13 cellular contexts compared by ENCODE assay signal in the genomic region with DNA sequence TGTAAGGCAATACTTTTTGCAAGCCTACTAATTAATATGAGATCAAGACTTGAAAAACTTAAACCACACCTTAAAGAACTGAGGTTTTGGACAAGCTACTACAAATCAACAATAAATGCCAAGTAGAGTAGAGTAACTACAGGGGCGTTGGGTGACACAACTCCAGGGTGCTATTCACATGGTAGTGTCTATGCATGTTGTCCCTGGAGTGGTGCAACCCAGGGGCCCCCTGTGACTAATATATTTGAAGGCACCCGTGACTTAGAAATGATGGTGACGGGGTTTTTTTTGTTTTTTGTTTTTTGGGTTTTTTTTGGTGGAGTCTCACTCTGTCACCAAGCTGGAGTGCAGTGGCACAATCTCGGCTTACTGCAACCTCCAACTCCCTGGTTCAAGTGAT.
DNase-seq lines count a peak whose midpoint lies in the region; ATAC-seq and TF ChIP-seq lines count a peak whose summit lies in the region.
"Had no signal": no experiment of that assay in that cellular context is flagged by ENCODE, and none has a peak within 500 bp of the region (broad histone marks: within the 10 kb centered on the region; RNA-seq: fewer than 3 reads in every experiment).

No MANE protein-coding gene starts in this region.

- 91 to 93% methylated on average over 4 of the region's 4 CpGs for WGBS in sigmoid colon, 2 donors
- 92% methylated on average over 4 of the region's 4 CpGs for WGBS in right cardiac atrium

- no peak overlapping the region for H3K9ac ChIP-seq in Karpas-422 (ENCODE audit: low read length)
- H3K9ac ChIP-seq: GM23248 had no signal

- H3K4me3 ChIP-seq in Karpas-422 (ENCODE audit: low read length): no peak overlapping the region
- H3K4me3 ChIP-seq in sigmoid colon: no peak overlapping the region
- H3K4me3 ChIP-seq in right cardiac atrium (ENCODE audit: low read length): no peak overlapping the region
- H3K4me3 ChIP-seq: GM23248, HAP-1 had no signal

- H3K27me3 ChIP-seq in Karpas-422 (ENCODE audit: low read length) (no peaks in the 10 kb centered on the region), sigmoid colon (no peaks in the 10 kb centered on the region), right cardiac atrium (ENCODE audit: control insufficient read depth, insufficient read depth) (no peaks in the 10 kb centered on the region)
- H3K27me3 ChIP-seq: BE2C had no signal

- peaks cover 56 to 58% of the 10 kb centered on the region in 2 donors for H3K4me1 Mint-ChIP-seq in natural killer cell treated with Interleukin-12 subunit alpha and Interleukin-12 subunit beta and Interleukin-15 and Interleukin-18, amount 100 ng/mL, for 72 hours (ENCODE audit: low read depth in 2 of 2)
- H3K4me1 Mint-ChIP-seq in natural killer cell: peaks cover 33 to 46% of the 10 kb centered on the region in 2 donors

- no peak for TF ChIP-seq POLR2A in sigmoid colon (IDR thresholded peaks at IDR 0.05)

- no peaks in the 10 kb centered on the region for H4K20me1 ChIP-seq in Karpas-422 (ENCODE audit: insufficient read depth, low read depth, low read length)

- H3K4me3 Mint-ChIP-seq in natural killer cell treated with Interleukin-12 subunit alpha and Interleukin-12 subunit beta and Interleukin-15 and Interleukin-18, amount 100 ng/mL, for 72 hours: peak overlapping the region; percentile 18
- no peak overlapping the region for H3K4me3 Mint-ChIP-seq in natural killer cell
- H3K4me3 Mint-ChIP-seq: CD4-positive, alpha-beta T cell had no signal

- H3K27ac ChIP-seq in Karpas-422 (ENCODE audit: low read length) (no peak overlapping the region), sigmoid colon (peak overlapping the region in 3 of 4 donors; percentile 4 to 63 (median 27)), right cardiac atrium (ENCODE audit: low read length) (no peak overlapping the region)
- H3K27ac ChIP-seq: GM23248 had no signal

- peaks cover 16% of the 10 kb centered on the region for H3K9me3 Mint-ChIP-seq in natural killer cell treated with Interleukin-12 subunit alpha and Interleukin-12 subunit beta and Interleukin-15 and Interleukin-18, amount 100 ng/mL, for 72 hours
- H3K9me3 Mint-ChIP-seq in natural killer cell: peaks cover 2% of the 10 kb centered on the region in 2 donors

- peaks cover 15% of the 10 kb centered on the region for H3K36me3 Mint-ChIP-seq in natural killer cell treated with Interleukin-12 subunit alpha and Interleukin-12 subunit beta and Interleukin-15 and Interleukin-18, amount 100 ng/mL, for 72 hours
- H3K36me3 Mint-ChIP-seq in natural killer cell: no peaks in the 10 kb centered on the region

- no peaks in the 10 kb centered on the region for H3K9me2 ChIP-seq in Karpas-422 (replicated peaks; ENCODE audit: insufficient read depth, low read length)

- no peaks in the 10 kb centered on the region for H3K79me2 ChIP-seq in Karpas-422 (ENCODE audit: low read length)

- peak; percentile 80 for DNase-seq in natural killer cell treated with Interleukin-12 subunit alpha and Interleukin-12 subunit beta and Interleukin-15 and Interleukin-18, amount 100 ng/mL, for 72 hours (ENCODE audit: low spot score)
- no peak for DNase-seq in natural killer cell
- peak; percentile 32 for DNase-seq in Karpas-422
- no peak for DNase-seq in sigmoid colon
- no peak for DNase-seq in right cardiac atrium
- no peak for DNase-seq in T-helper 1 cell
- DNase-seq: ACHN; C1 segment of cervical spinal cord; Caco-2; CD4-positive, alpha-beta T cell; GM23248 had no signal

- no peaks in the 10 kb centered on the region for H3K27me3 Mint-ChIP-seq in natural killer cell treated with Interleukin-12 subunit alpha and Interleukin-12 subunit beta and Interleukin-15 and Interleukin-18, amount 100 ng/mL, for 72 hours
- H3K27me3 Mint-ChIP-seq in natural killer cell (ENCODE audit: low read depth in 2 of 2): no peaks in the 10 kb centered on the region
- H3K27me3 Mint-ChIP-seq: CD4-positive, alpha-beta T cell had no signal

- H3K9me3 ChIP-seq in Karpas-422 (ENCODE audit: low read length) (no peaks in the 10 kb centered on the region), sigmoid colon (no peaks in the 10 kb centered on the region), right cardiac atrium (ENCODE audit: control insufficient read depth, low read length) (no peaks in the 10 kb centered on the region)
- H3K9me3 ChIP-seq: BE2C, HAP-1 had no signal

- peak overlapping the region; percentile 85 to 89 for H3K27ac Mint-ChIP-seq in natural killer cell treated with Interleukin-12 subunit alpha and Interleukin-12 subunit beta and Interleukin-15 and Interleukin-18, amount 100 ng/mL, for 72 hours
- H3K27ac Mint-ChIP-seq in natural killer cell: no peak overlapping the region
- H3K27ac Mint-ChIP-seq: CD4-positive, alpha-beta T cell had no signal

- no peak for TF ChIP-seq CTCF in natural killer cell (IDR thresholded peaks at IDR 0.05)
- TF ChIP-seq CTCF in sigmoid colon (IDR thresholded peaks at IDR 0.05): no peak

- TF ChIP-seq EP300 in sigmoid colon (IDR thresholded peaks at IDR 0.05): no peak

- H3K4me1 ChIP-seq in Karpas-422 (ENCODE audit: low read length) (peaks cover 7% of the 10 kb centered on the region), sigmoid colon (peaks cover 0 to 74% (median 67%) of the 10 kb centered on the region in 4 donors), right cardiac atrium (ENCODE audit: control insufficient read depth, insufficient read depth, low read length) (no peaks in the 10 kb centered on the region)
- H3K4me1 ChIP-seq: HAP-1 had no signal

- intact Hi-C loops in natural killer cell (cut with micrococcal nuclease) (no loop called here), sigmoid colon (cut with DNase I) (loop anchor here (2.0 to 5.0 kb wide), 2 partner anchors 63 to 170 kb away; a partner anchor contains a TSS), right cardiac atrium (cut with DNase I) (no loop called here)

- peak; percentile 57 to 79 for ATAC-seq in natural killer cell treated with Interleukin-12 subunit alpha and Interleukin-12 subunit beta and Interleukin-15 and Interleukin-18, amount 100 ng/mL, for 72 hours
- ATAC-seq in natural killer cell: no peak
- ATAC-seq in right cardiac atrium: no peak

- H2AFZ ChIP-seq in Karpas-422 (ENCODE audit: low read length): no peak overlapping the region
- H2AFZ ChIP-seq: GM23248 had no signal

- no peak overlapping the region for H3K4me2 ChIP-seq in Karpas-422 (ENCODE audit: low read depth, low read length, poor library complexity, severe bottlenecking)

- H3K36me3 ChIP-seq in Karpas-422 (ENCODE audit: insufficient read depth, low read length) (no peaks in the 10 kb centered on the region), sigmoid colon (no peaks in the 10 kb centered on the region)
- H3K36me3 ChIP-seq: BE2C, HAP-1 had no signal

Comparison
In these comparisons a context has a peak if more than half of its experiments do, and no peak if none do; other contexts are left out.
1. ATAC-seq: peak in natural killer cell treated with Interleukin-12 subunit alpha and Interleukin-12 subunit beta and Interleukin-15 and Interleukin-18, amount 100 ng/mL, for 72 hours (2 of 2); none in natural killer cell (0 of 3) and right cardiac atrium (0 of 2).
2. DNase-seq: peak in natural killer cell treated with Interleukin-12 subunit alpha and Interleukin-12 subunit beta and Interleukin-15 and Interleukin-18, amount 100 ng/mL, for 72 hours (single experiment) and Karpas-422 (single experiment); none in natural killer cell (single experiment), sigmoid colon (single experiment), right cardiac atrium (0 of 3) and T-helper 1 cell (0 of 5).
3. H3K27ac Mint-ChIP-seq: peak in natural killer cell treated with Interleukin-12 subunit alpha and Interleukin-12 subunit beta and Interleukin-15 and Interleukin-18, amount 100 ng/mL, for 72 hours (2 of 2); none in natural killer cell (0 of 2).
4. H3K27ac ChIP-seq: peak in sigmoid colon (3 of 4); none in Karpas-422 (single experiment) and right cardiac atrium (single experiment).